ENCODE assay signal across 8 cellular contexts in the genomic region with DNA sequence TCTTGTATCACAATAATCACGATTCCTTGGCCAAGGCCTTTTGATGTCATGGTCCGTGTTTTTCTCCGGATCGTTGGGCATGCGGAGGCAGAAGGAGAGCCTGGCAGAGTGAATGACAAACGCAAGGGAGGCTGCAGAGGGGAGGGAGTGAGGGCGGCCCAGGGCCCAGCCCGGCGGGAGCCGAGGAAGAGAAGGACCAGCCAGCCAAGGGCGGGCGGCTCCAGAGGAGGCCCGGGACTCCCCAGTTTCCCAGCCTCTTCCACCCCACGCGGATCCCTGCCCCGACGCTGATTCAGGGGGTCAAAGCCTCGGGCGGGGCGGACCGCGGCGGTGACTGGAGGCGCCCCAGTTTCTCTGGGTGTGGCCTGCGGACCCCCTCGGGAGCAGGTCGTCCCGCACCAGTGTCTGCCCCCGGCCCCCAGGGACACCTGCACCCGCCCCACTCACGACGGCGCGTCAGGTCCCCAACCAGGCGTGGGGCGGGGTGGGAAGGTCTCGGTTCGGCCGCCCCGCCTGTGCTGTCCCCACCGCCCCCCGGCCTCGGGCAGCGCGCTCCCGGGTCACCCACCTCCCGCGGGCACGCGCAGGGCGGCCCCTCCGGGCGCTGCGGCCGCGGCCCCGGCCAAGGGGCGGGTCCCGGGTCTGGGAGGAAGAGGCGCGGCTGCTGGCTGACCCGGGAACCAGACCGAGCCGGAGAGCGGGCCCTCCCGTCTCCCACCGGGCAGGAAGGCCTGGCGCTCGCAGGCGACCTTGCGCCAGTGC. TPM values are rescaled to one million over a fixed set of nuclear protein-coding genes. Genes with fewer than 3 reads are reported as not detected.
A peak's percentile ranks its signal among the peaks of the same experiment; 100 is the strongest.
DNase-seq lines count a peak whose midpoint lies in the region; ATAC-seq and TF ChIP-seq lines count a peak whose summit lies in the region.
"Not testable (repeated sequence)": the region's sequence is repeated elsewhere in the genome, so short reads cannot be mapped to it uniquely, and the experiment has no call there.

No MANE protein-coding gene starts in this region.

- H3K27me3 Mint-ChIP-seq in activated naive CD8-positive, alpha-beta T cell treated with anti-CD3 and anti-CD28 coated beads, Interleukin-2, amount 10 ng/mL, durations not matched to agents 7 days and 5 days; endodermal cell (ENCODE audit: insufficient read depth): not testable (repeated sequence)

- H3K36me3 Mint-ChIP-seq in activated naive CD8-positive, alpha-beta T cell treated with anti-CD3 and anti-CD28 coated beads, Interleukin-2, amount 10 ng/mL, durations not matched to agents 7 days and 5 days; endodermal cell (ENCODE audit: low read depth): not testable (repeated sequence)

- not testable (repeated sequence) for H3K27me3 ChIP-seq in IMR-90 (ENCODE audit: control insufficient read depth, insufficient read depth, low read length); endodermal cell (ENCODE audit: control insufficient read depth, insufficient read depth, low read length, poor library complexity, severe bottlenecking); right atrium auricular region; tibial artery

- BruUV-seq in IMR-90 (replicated peaks; lab: Mats Ljungman, UMichigan), result not testable (repeated sequence)

- H2AFZ ChIP-seq in IMR-90 (replicated peaks; ENCODE audit: low read length, poor library complexity), result not testable (repeated sequence)

- not testable (repeated sequence) for H3K4me3 ChIP-seq in IMR-90 (ENCODE audit: insufficient read depth, low read depth, low read length); endodermal cell (ENCODE audit: low read length)
- H3K4me3 ChIP-seq in right atrium auricular region, result peak overlapping the region; percentile 35 to 51
- H3K4me3 ChIP-seq in mesodermal cell (ENCODE audit: extremely low read depth, insufficient read depth, low read length, poor library complexity, severe bottlenecking), result peak overlapping the region; percentile 25
- H3K4me3 ChIP-seq in tibial artery, result peak overlapping the region; percentile 52 to 59

- not testable (repeated sequence) for H3K4me1 Mint-ChIP-seq in activated naive CD8-positive, alpha-beta T cell treated with anti-CD3 and anti-CD28 coated beads, Interleukin-2, amount 10 ng/mL, durations not matched to agents 7 days and 5 days; endodermal cell

- H3K9me3 ChIP-seq in IMR-90 (ENCODE audit: control insufficient read depth, insufficient read depth, low read length); endodermal cell (ENCODE audit: control insufficient read depth, low read length); right atrium auricular region; mesodermal cell (ENCODE audit: control insufficient read depth, low read length); tibial artery: not testable (repeated sequence)

- TF ChIP-seq POLR2A in IMR-90 (IDR thresholded peaks at IDR 0.05; ENCODE audit: low read depth, low read length), result not testable (repeated sequence)

- peak; percentile 42 for ATAC-seq in GM18909 (IDR thresholded peaks at IDR 0.05; ENCODE audit: poor library complexity, unreplicated experiment)
- ATAC-seq in IMR-90 (ENCODE audit: low read depth), result peak; percentile 90
- peak; percentile 22 for ATAC-seq in activated naive CD8-positive, alpha-beta T cell treated with anti-CD3 and anti-CD28 coated beads, Interleukin-2, amount 10 ng/mL, durations not matched to agents 7 days and 5 days (ENCODE audit: low read depth)
- peak; percentile 95 for ATAC-seq in sciatic nerve

- not testable (repeated sequence) for H3K23ac ChIP-seq in IMR-90 (ENCODE audit: low read depth, low read length)

- intact Hi-C loops in IMR-90 (cut with micrococcal nuclease); sciatic nerve (cut with DNase I); tibial artery (cut with DNase I; ENCODE audit: low total_unique reads): not testable (repeated sequence)

- not testable (repeated sequence) for H3K79me1 ChIP-seq in IMR-90 (ENCODE audit: low read depth in 1 of 2, low read length in 2 of 2)

- not testable (repeated sequence) for H3K9ac ChIP-seq in IMR-90 (ENCODE audit: low read depth, low read length); endodermal cell (ENCODE audit: extremely low read depth, low read length, poor library complexity, severe bottlenecking)

- CTCF ChIA-PET in IMR-90 (lab: Yijun Ruan, JAX), result not testable (repeated sequence)

- not testable (repeated sequence) for H3K4me2 ChIP-seq in IMR-90 (ENCODE audit: low read depth, low read length)

- not testable (repeated sequence) for H3K9me1 ChIP-seq in IMR-90 (ENCODE audit: insufficient read depth, low read length)

- H3K9me3 Mint-ChIP-seq in activated naive CD8-positive, alpha-beta T cell treated with anti-CD3 and anti-CD28 coated beads, Interleukin-2, amount 10 ng/mL, durations not matched to agents 7 days and 5 days; endodermal cell: not testable (repeated sequence)

- H2BK120ac ChIP-seq in IMR-90 (ENCODE audit: low read depth, low read length), result not testable (repeated sequence)

- DNase-seq in IMR-90; activated naive CD8-positive, alpha-beta T cell treated with anti-CD3 and anti-CD28 coated beads, Interleukin-2, amount 10 ng/mL, durations not matched to agents 7 days and 5 days; endodermal cell; right atrium auricular region (ENCODE audit: low spot score); sciatic nerve (ENCODE audit: low spot score): not testable (repeated sequence)
- DNase-seq in tibial artery, result peak in 1 of 2 donors; percentile 84

- not testable (repeated sequence) for H2BK15ac ChIP-seq in IMR-90 (ENCODE audit: low read depth, low read length)

- H3K27ac ChIP-seq in IMR-90 (ENCODE audit: insufficient read depth, low read length); endodermal cell (ENCODE audit: low read depth, low read length); mesodermal cell (ENCODE audit: low read depth, low read length, severe bottlenecking): not testable (repeated sequence)
- peak overlapping the region; percentile 70 to 76 for H3K27ac ChIP-seq in right atrium auricular region
- peak overlapping the region; percentile 84 to 87 for H3K27ac ChIP-seq in tibial artery

- not testable (repeated sequence) for H4K8ac ChIP-seq in IMR-90 (ENCODE audit: low read depth in 2 of 2, low read length in 2 of 2)

- not testable (repeated sequence) for H2BK5ac ChIP-seq in IMR-90 (ENCODE audit: low read depth, low read length, poor library complexity, severe bottlenecking)

- TF ChIP-seq CTCF in IMR-90 (conservative IDR thresholded peaks at IDR 0.05; ENCODE audit: low read depth, low read length); endodermal cell (conservative IDR thresholded peaks at IDR 0.05); right atrium auricular region (IDR thresholded peaks at IDR 0.05); tibial artery (IDR thresholded peaks at IDR 0.05): not testable (repeated sequence)

- not testable (repeated sequence) for H4K91ac ChIP-seq in IMR-90 (ENCODE audit: insufficient read depth, low read depth, low read length)

- H3K4ac ChIP-seq in IMR-90 (ENCODE audit: low read depth, low read length), result not testable (repeated sequence)

- no CpG with 5 or more reads among the region's 71 CpGs for WGBS in IMR-90 (ENCODE audit: extremely low coverage in 2 of 2, insufficient read length in 1 of 2), 2 experiments
- WGBS in endodermal cell (ENCODE audit: insufficient coverage in 1 of 2, insufficient read length in 1 of 2), 2 experiments, result 18% methylated on average over 3 of the region's 71 CpGs; no CpG with 5 or more reads in 1 of the 2 experiments
- no CpG with 5 or more reads among the region's 71 CpGs for WGBS in mesodermal cell (ENCODE audit: insufficient coverage in 2 of 2), 2 experiments

- H3K4me3 Mint-ChIP-seq in activated naive CD8-positive, alpha-beta T cell treated with anti-CD3 and anti-CD28 coated beads, Interleukin-2, amount 10 ng/mL, durations not matched to agents 7 days and 5 days, result not testable (repeated sequence)
- peak overlapping the region; percentile 43 for H3K4me3 Mint-ChIP-seq in endodermal cell

- H2AK5ac ChIP-seq in IMR-90 (ENCODE audit: low read depth, low read length), result not testable (repeated sequence)

- not testable (repeated sequence) for H3K18ac ChIP-seq in IMR-90 (ENCODE audit: low read depth, low read length)

- not testable (repeated sequence) for H2BK20ac ChIP-seq in IMR-90 (ENCODE audit: low read depth, low read length)

- dilution Hi-C loops in IMR-90 (cut with HindIII; ENCODE audit: low sequenced_read_pairs, unreplicated experiment), result not testable (repeated sequence)

- H3K14ac ChIP-seq in IMR-90 (replicated peaks; ENCODE audit: low read depth, low read length), result not testable (repeated sequence)

- H3K36me3 ChIP-seq in IMR-90 (ENCODE audit: control insufficient read depth, insufficient read depth, low read length); endodermal cell (ENCODE audit: control insufficient read depth, insufficient read depth, low read length); right atrium auricular region; mesodermal cell (ENCODE audit: control insufficient read depth, insufficient read depth, low read length); tibial artery: not testable (repeated sequence)

- not testable (repeated sequence) for H4K5ac ChIP-seq in IMR-90 (ENCODE audit: low read depth, low read length)

- not testable (repeated sequence) for TF ChIP-seq RAD21 in IMR-90 (IDR thresholded peaks at IDR 0.05; ENCODE audit: low read length)

- H2AK9ac ChIP-seq in IMR-90 (replicated peaks; ENCODE audit: low read depth, low read length, poor library complexity), result not testable (repeated sequence)

- in situ Hi-C loops in IMR-90 (cut with MboI; ENCODE audit: low sequenced_read_pairs), result not testable (repeated sequence)

- H3K56ac ChIP-seq in IMR-90 (ENCODE audit: extremely low read depth, insufficient read depth, low read length), result not testable (repeated sequence)

- H3K27ac Mint-ChIP-seq in activated naive CD8-positive, alpha-beta T cell treated with anti-CD3 and anti-CD28 coated beads, Interleukin-2, amount 10 ng/mL, durations not matched to agents 7 days and 5 days; endodermal cell: not testable (repeated sequence)

- POLR2A ChIA-PET in IMR-90 (lab: Charles Lee; ENCODE audit: unreplicated experiment); activated naive CD8-positive, alpha-beta T cell treated with anti-CD3 and anti-CD28 coated beads, Interleukin-2, amount 10 ng/mL, durations not matched to agents 7 days and 5 days (lab: Charles Lee): not testable (repeated sequence)

- H3K4me1 ChIP-seq in IMR-90 (ENCODE audit: control insufficient read depth, insufficient read depth, low read length); endodermal cell (ENCODE audit: control insufficient read depth, insufficient read depth, low read length); right atrium auricular region; mesodermal cell (ENCODE audit: control insufficient read depth, insufficient read depth, low read length, poor library complexity, severe bottlenecking); tibial artery: not testable (repeated sequence)

- not testable (repeated sequence) for H4K20me1 ChIP-seq in IMR-90 (ENCODE audit: insufficient read depth, low read length)

RNA-seq across cellular contexts. Expression of a gene that starts 14.5 kb away (rescaled TPM):
- total RNA-seq in IMR-90 (2012; rRNA removed) (not detected in 2 replicates), endodermal cell (not detected), right atrium auricular region (not detected), sciatic nerve (5.8 TPM)
- 0.13 and 0.17 TPM in 2 replicates for polyA plus RNA-seq in IMR-90 (2012; rRNA removed)
- 0.02 and 0.03 TPM in 2 replicates for polyA plus RNA-seq in IMR-90 (2012; cell fraction: cytosol; rRNA removed)
- 1.3 and 2.0 TPM in 2 replicates for polyA plus RNA-seq in IMR-90 (2012; cell fraction: nucleus; rRNA removed; ENCODE audit: low replicate concordance)
- total RNA-seq in activated naive CD8-positive, alpha-beta T cell treated with anti-CD3 and anti-CD28 coated beads, Interleukin-2, amount 10 ng/mL, durations not matched to agents 7 days and 5 days, result 1 to 10 TPM; 1.5 to 1.7 TPM
- polyA plus RNA-seq in endodermal cell (2013, experiment 1 of 2), result 65.1 TPM
- 73.1 TPM for polyA plus RNA-seq in endodermal cell (2013, experiment 2 of 2)
- 9.7 TPM for polyA plus RNA-seq in mesodermal cell (2013, experiment 1 of 2)
- polyA plus RNA-seq in mesodermal cell (2013, experiment 2 of 2), result 6.7 TPM

RNA-seq across cellular contexts. Expression of a gene that starts 30.7 kb away (rescaled TPM):
- total RNA-seq in IMR-90 (2012; rRNA removed) (0.28 and 0.36 TPM in 2 replicates), endodermal cell (1 to 10 TPM in 1 of 2 donors, under 1 TPM in 1; 0.89 to 7.2 TPM), right atrium auricular region (1 to 10 TPM in 1 of 2 donors, not detected in 1; 3.3 TPM), sciatic nerve (0.98 TPM)
- polyA plus RNA-seq in IMR-90 (2012; rRNA removed), result 5.5 and 6.9 TPM in 2 replicates
- polyA plus RNA-seq in IMR-90 (2012; cell fraction: cytosol; rRNA removed), result 1.1 and 1.2 TPM in 2 replicates
- polyA plus RNA-seq in IMR-90 (2012; cell fraction: nucleus; rRNA removed; ENCODE audit: low replicate concordance), result 30.7 and 71.3 TPM in 2 replicates
- not detected for total RNA-seq in activated naive CD8-positive, alpha-beta T cell treated with anti-CD3 and anti-CD28 coated beads, Interleukin-2, amount 10 ng/mL, durations not matched to agents 7 days and 5 days
- 7.3 TPM for polyA plus RNA-seq in endodermal cell (2013, experiment 1 of 2)
- 7.4 TPM for polyA plus RNA-seq in endodermal cell (2013, experiment 2 of 2)
- 10.0 TPM for polyA plus RNA-seq in mesodermal cell (2013, experiment 1 of 2)
- 7.3 TPM for polyA plus RNA-seq in mesodermal cell (2013, experiment 2 of 2)

Comparison
In these comparisons a context has a peak if more than half of its experiments do, and no peak if none do; other contexts are left out.
1. ATAC-seq: peak in every context shown above with its lines; median percentile 95 in sciatic nerve; 90 in IMR-90; 42 in GM18909; 22 in activated naive CD8-positive, alpha-beta T cell treated with anti-CD3 and anti-CD28 coated beads, Interleukin-2, amount 10 ng/mL, durations not matched to agents 7 days and 5 days.